In genomic region chr18:54247488-54248175, GRCh38 we compare ENCODE assay signal across 8 cellular contexts. TPM values are rescaled to one million over a fixed set of nuclear protein-coding genes. Genes with fewer than 3 reads are reported as not detected.
A peak's percentile ranks its signal among the peaks of the same experiment; 100 is the strongest.
DNase-seq lines count a peak whose midpoint lies in the region; ATAC-seq and TF ChIP-seq lines count a peak whose summit lies in the region.

No MANE protein-coding gene starts in this region.

- H3K9me3 Mint-ChIP-seq in CD4-positive, CD25-positive, alpha-beta regulatory T cell, result no peaks in the 10 kb centered on the region

- no peaks in the 10 kb centered on the region for H3K27me3 ChIP-seq in CD4-positive, CD25-positive, alpha-beta regulatory T cell (ENCODE audit: control insufficient read depth, insufficient read depth, low read length)
- H3K27me3 ChIP-seq in WERI-Rb-1 (ENCODE audit: insufficient read depth, low read depth, severe bottlenecking) (no peaks in the 10 kb centered on the region), Peyer's patch (no peaks in the 10 kb centered on the region)

- H3K4me1 Mint-ChIP-seq in CD4-positive, CD25-positive, alpha-beta regulatory T cell, result peaks cover 10 to 34% (median 20%) of the 10 kb centered on the region in 4 donors

- H3K27ac Mint-ChIP-seq in CD4-positive, CD25-positive, alpha-beta regulatory T cell, result peak overlapping the region; percentile 80 to 97 (median 92)

- H3K4me3 ChIP-seq in CD4-positive, CD25-positive, alpha-beta regulatory T cell (ENCODE audit: low read depth, low read length), result peak overlapping the region; percentile 34
- H3K4me3 ChIP-seq in WERI-Rb-1 (ENCODE audit: low read depth, low read length), result no peak overlapping the region
- no peak overlapping the region for H3K4me3 ChIP-seq in Peyer's patch

- peak overlapping the region; percentile 55 for H3K27ac ChIP-seq in CD4-positive, CD25-positive, alpha-beta regulatory T cell (ENCODE audit: insufficient read depth, low read length, poor library complexity, severe bottlenecking)
- H3K27ac ChIP-seq in WERI-Rb-1 (peak overlapping the region; percentile 11), Peyer's patch (peak overlapping the region in 1 of 4 donors; percentile 57)

- H3K9me3 ChIP-seq in CD4-positive, CD25-positive, alpha-beta regulatory T cell (ENCODE audit: control insufficient read depth in 2 of 2, low read length in 2 of 2), result no peaks in the 10 kb centered on the region
- H3K9me3 ChIP-seq in WERI-Rb-1 (ENCODE audit: severe bottlenecking) (no peaks in the 10 kb centered on the region), Peyer's patch (no peaks in the 10 kb centered on the region)

- TF ChIP-seq CTCF in WERI-Rb-1 (IDR thresholded peaks at IDR 0.05; ENCODE audit: low read depth, low read length) (no peak), Peyer's patch (IDR thresholded peaks at IDR 0.05) (no peak)

- no peak for TF ChIP-seq POLR2A in Peyer's patch (IDR thresholded peaks at IDR 0.05)

- no peaks in the 10 kb centered on the region for H3K36me3 ChIP-seq in CD4-positive, CD25-positive, alpha-beta regulatory T cell (ENCODE audit: control insufficient read depth, insufficient read depth, low read length)
- H3K36me3 ChIP-seq in WERI-Rb-1, result no peaks in the 10 kb centered on the region
- H3K36me3 ChIP-seq in Peyer's patch, result no peaks in the 10 kb centered on the region

- H3K27me3 Mint-ChIP-seq in CD4-positive, CD25-positive, alpha-beta regulatory T cell, result no peaks in the 10 kb centered on the region

- peak in 1 of 2 donors; percentile 38 for ATAC-seq in CD4-positive, CD25-positive, alpha-beta regulatory T cell (ENCODE audit: low read depth in 2 of 2)
- peak; percentile 33 for ATAC-seq in HG03354 (IDR thresholded peaks at IDR 0.05; ENCODE audit: poor library complexity, severe bottlenecking, unreplicated experiment)

- DNase-seq in CD4-positive, CD25-positive, alpha-beta regulatory T cell, result peak in 1 of 3 donors; percentile 41
- DNase-seq in WERI-Rb-1 (no peak), left kidney (ENCODE audit: low read depth, low spot score) (peak; percentile 50), Peyer's patch (no peak), midbrain (lab: John Stamatoyannopoulos, UW) (no peak), HEK293T (ENCODE audit: extremely low spot score) (no peak)
- no peak for DNase-seq in stimulated activated CD4-positive, alpha-beta T cell treated with anti-CD3 and anti-CD28 coated beads, Interleukin-1b, Interleukin-23, amount 100 ng/mL, for 48 hours

- no peaks in the 10 kb centered on the region for H3K36me3 Mint-ChIP-seq in CD4-positive, CD25-positive, alpha-beta regulatory T cell

- peak overlapping the region in 3 of 4 donors; percentile 33 to 79 (median 57) for H3K4me3 Mint-ChIP-seq in CD4-positive, CD25-positive, alpha-beta regulatory T cell

- H3K4me1 ChIP-seq in CD4-positive, CD25-positive, alpha-beta regulatory T cell (ENCODE audit: control insufficient read depth, insufficient read depth, low read length, poor library complexity, severe bottlenecking), result peaks cover 28% of the 10 kb centered on the region
- peaks cover 0 to 4% (median 2%) of the 10 kb centered on the region in 4 donors for H3K4me1 ChIP-seq in Peyer's patch

- POLR2A ChIA-PET in HEK293T (lab: Yijun Ruan, JAX), result no interaction called here

- CTCF ChIA-PET in HEK293T (lab: Yijun Ruan, JAX), result no interaction called here

TF ChIP-seq in HEK293T, 16 proteins besides CTCF, POLR2A, EP300 and RAD21:
- TF ChIP-seq ARNT (IDR thresholded peaks at IDR 0.05) (no peak), L3MBTL2 (conservative IDR thresholded peaks at IDR 0.05) (no peak; the same call in 1 of the 2 replicates), BHLHE40 (IDR thresholded peaks at IDR 0.05; ENCODE audit: borderline replicate concordance) (no peak), CTBP1 (IDR thresholded peaks at IDR 0.05; ENCODE audit: borderline replicate concordance) (no peak), TARDBP (IDR thresholded peaks at IDR 0.05) (no peak), FOXA1 (IDR thresholded peaks at IDR 0.05) (no peak), HDGF (IDR thresholded peaks at IDR 0.05; ENCODE audit: borderline replicate concordance) (no peak), NFRKB (IDR thresholded peaks at IDR 0.05) (no peak), PKNOX1 (IDR thresholded peaks at IDR 0.05) (no peak), FOXM1 (IDR thresholded peaks at IDR 0.05; ENCODE audit: borderline replicate concordance) (no peak), LEF1 (IDR thresholded peaks at IDR 0.05; ENCODE audit: borderline replicate concordance) (no peak), ZNF384 (IDR thresholded peaks at IDR 0.05) (no peak), ELF4 (IDR thresholded peaks at IDR 0.05) (no peak), SP1 (IDR thresholded peaks at IDR 0.05) (no peak), SUZ12 (IDR thresholded peaks at IDR 0.05) (no peak)

RNA-seq across cellular contexts. Expression of gene POLI, which starts 21.7 kb away (rescaled TPM):
- total RNA-seq in CD4-positive, CD25-positive, alpha-beta regulatory T cell, result 16.6 TPM
- polyA plus RNA-seq in CD4-positive, CD25-positive, alpha-beta regulatory T cell, result 1 to 10 TPM; 4.1 to 8.4 (median 6.1) TPM
- 10 to 100 TPM; 12.3 to 35.5 (median 25.0) TPM for total RNA-seq in Peyer's patch

RNA-seq across cellular contexts. Expression of gene MBD2, which starts 23.2 kb away (rescaled TPM):
- total RNA-seq in CD4-positive, CD25-positive, alpha-beta regulatory T cell, result 132 TPM
- 10 to 100 TPM in 3 of 4 donors, 1 to 10 TPM in 1; 8.4 to 26.8 (median 18.5) TPM for polyA plus RNA-seq in CD4-positive, CD25-positive, alpha-beta regulatory T cell
- 10 to 100 TPM; 27.5 to 44.6 (median 34.0) TPM for total RNA-seq in Peyer's patch
